Comparison of ENCODE assay signal across 14 cellular contexts in genomic region chr9:120914953-120915352, GRCh38. TPM values are rescaled to one million over a fixed set of nuclear protein-coding genes. Genes with fewer than 3 reads are reported as not detected.
DNase-seq lines count a peak whose midpoint lies in the region; ATAC-seq, FAIRE-seq and TF ChIP-seq lines count a peak whose summit lies in the region.
"Had no signal": no experiment of that assay in that cellular context is flagged by ENCODE, and none has a peak within 500 bp of the region (broad histone marks: within the 10 kb centered on the region; RNA-seq: fewer than 3 reads in every experiment).

No MANE protein-coding gene starts in this region.

- DNase-seq in CD4-positive, CD25-positive, alpha-beta regulatory T cell: no peak
- DNase-seq in GM12891 (ENCODE audit: insufficient read length, low spot score) (no peak), GM19240 (ENCODE audit: insufficient read length, low spot score) (no peak), activated gamma-delta T cell treated with Interleukin-2 at 50 U/mL for 16 hours (no peak)
- no peak for DNase-seq in activated T-helper 2 cell treated with anti-CD3 and anti-CD28 coated beads, Interferon-gamma antibody, Interleukin-2, Interleukin-4, amounts not matched to agents 10 μg/mL and 5 μg/mL and 100 μg/mL, durations not matched to agents 14 hours and 24 hours and 36 hours (ENCODE audit: low spot score)
- DNase-seq: brain microvascular endothelial cell, GDM1, NCI-H748 treated with DMSO at 0.1 percent for 48 hours had no signal

- peaks cover 80% of the 10 kb centered on the region for H3K36me3 ChIP-seq in CD4-positive, CD25-positive, alpha-beta regulatory T cell (ENCODE audit: control insufficient read depth, insufficient read depth, low read length)
- H3K36me3 ChIP-seq: brain microvascular endothelial cell had no signal

- peaks cover 22 to 96% (median 64%) of the 10 kb centered on the region in 4 donors for H3K4me1 Mint-ChIP-seq in CD4-positive, CD25-positive, alpha-beta regulatory T cell
- H3K4me1 Mint-ChIP-seq in activated T-helper 2 cell treated with anti-CD3 and anti-CD28 coated beads, Interferon-gamma antibody, Interleukin-2, Interleukin-4, amounts not matched to agents 10 μg/mL and 5 μg/mL and 100 μg/mL, durations not matched to agents 14 hours and 24 hours and 36 hours (ENCODE audit: low read depth): peaks cover 78% of the 10 kb centered on the region

- H3K4me1 ChIP-seq in CD4-positive, CD25-positive, alpha-beta regulatory T cell (ENCODE audit: control insufficient read depth, insufficient read depth, low read length, poor library complexity, severe bottlenecking): peaks cover 95% of the 10 kb centered on the region

- TF ChIP-seq POLR2A in GM12891 (IDR thresholded peaks at IDR 0.05; ENCODE audit: low read depth, low read length): no peak

- peak overlapping the region; percentile 99 for H3K27ac ChIP-seq in CD4-positive, CD25-positive, alpha-beta regulatory T cell (ENCODE audit: insufficient read depth, low read length, poor library complexity, severe bottlenecking)
- H3K27ac ChIP-seq in layer of hippocampus (ENCODE audit: low read depth, low read length): peak overlapping the region; percentile 95
- H3K27ac ChIP-seq: BLaER1, brain microvascular endothelial cell had no signal

- H3K27me3 ChIP-seq in CD4-positive, CD25-positive, alpha-beta regulatory T cell (ENCODE audit: control insufficient read depth, insufficient read depth, low read length): no peaks in the 10 kb centered on the region
- no peaks in the 10 kb centered on the region for H3K27me3 ChIP-seq in layer of hippocampus (ENCODE audit: control insufficient read depth, insufficient read depth, low read length)
- H3K27me3 ChIP-seq: BLaER1, brain microvascular endothelial cell had no signal

- no peak for ATAC-seq in CD4-positive, CD25-positive, alpha-beta regulatory T cell (ENCODE audit: low read depth in 2 of 2)
- no peak for ATAC-seq in HG02623 (IDR thresholded peaks at IDR 0.05; ENCODE audit: unreplicated experiment)
- ATAC-seq in GM21526 (IDR thresholded peaks at IDR 0.05; ENCODE audit: low FRiP score, unreplicated experiment): no peak

- H3K4me3 Mint-ChIP-seq in CD4-positive, CD25-positive, alpha-beta regulatory T cell: peak overlapping the region in 2 of 4 donors; percentile 33 to 83
- H3K4me3 Mint-ChIP-seq in activated T-helper 2 cell treated with anti-CD3 and anti-CD28 coated beads, Interferon-gamma antibody, Interleukin-2, Interleukin-4, amounts not matched to agents 10 μg/mL and 5 μg/mL and 100 μg/mL, durations not matched to agents 14 hours and 24 hours and 36 hours (ENCODE audit: low read depth): no peak overlapping the region

- peaks cover 74% of the 10 kb centered on the region for H3K36me3 Mint-ChIP-seq in CD4-positive, CD25-positive, alpha-beta regulatory T cell
- H3K36me3 Mint-ChIP-seq in activated T-helper 2 cell treated with anti-CD3 and anti-CD28 coated beads, Interferon-gamma antibody, Interleukin-2, Interleukin-4, amounts not matched to agents 10 μg/mL and 5 μg/mL and 100 μg/mL, durations not matched to agents 14 hours and 24 hours and 36 hours (ENCODE audit: low read depth): peaks cover 96% of the 10 kb centered on the region

- peak overlapping the region; percentile 32 to 97 (median 89) for H3K27ac Mint-ChIP-seq in CD4-positive, CD25-positive, alpha-beta regulatory T cell
- peak overlapping the region; percentile 58 for H3K27ac Mint-ChIP-seq in activated T-helper 2 cell treated with anti-CD3 and anti-CD28 coated beads, Interferon-gamma antibody, Interleukin-2, Interleukin-4, amounts not matched to agents 10 μg/mL and 5 μg/mL and 100 μg/mL, durations not matched to agents 14 hours and 24 hours and 36 hours

- no peaks in the 10 kb centered on the region for H3K9me3 Mint-ChIP-seq in CD4-positive, CD25-positive, alpha-beta regulatory T cell
- no peaks in the 10 kb centered on the region for H3K9me3 Mint-ChIP-seq in activated T-helper 2 cell treated with anti-CD3 and anti-CD28 coated beads, Interferon-gamma antibody, Interleukin-2, Interleukin-4, amounts not matched to agents 10 μg/mL and 5 μg/mL and 100 μg/mL, durations not matched to agents 14 hours and 24 hours and 36 hours

- peak overlapping the region; percentile 96 for H3K4me3 ChIP-seq in CD4-positive, CD25-positive, alpha-beta regulatory T cell (ENCODE audit: low read depth, low read length)
- H3K4me3 ChIP-seq: BLaER1 had no signal

- peak; percentile 5 for FAIRE-seq in GM12891 (lab: Jason Lieb, UNC)
- FAIRE-seq: H1, TTC549 had no signal

- H3K27me3 Mint-ChIP-seq in CD4-positive, CD25-positive, alpha-beta regulatory T cell: no peaks in the 10 kb centered on the region
- no peaks in the 10 kb centered on the region for H3K27me3 Mint-ChIP-seq in activated T-helper 2 cell treated with anti-CD3 and anti-CD28 coated beads, Interferon-gamma antibody, Interleukin-2, Interleukin-4, amounts not matched to agents 10 μg/mL and 5 μg/mL and 100 μg/mL, durations not matched to agents 14 hours and 24 hours and 36 hours (ENCODE audit: low read depth)

- intact Hi-C loops in activated T-helper 2 cell treated with anti-CD3 and anti-CD28 coated beads, Interferon-gamma antibody, Interleukin-2, Interleukin-4, amounts not matched to agents 10 μg/mL and 5 μg/mL and 100 μg/mL, durations not matched to agents 14 hours and 24 hours and 36 hours (cut with micrococcal nuclease): no loop called here

- no peaks in the 10 kb centered on the region for H3K9me3 ChIP-seq in CD4-positive, CD25-positive, alpha-beta regulatory T cell (ENCODE audit: control insufficient read depth in 2 of 2, low read length in 2 of 2)
- H3K9me3 ChIP-seq: BLaER1 had no signal

TF ChIP-seq in GM12891, 5 proteins besides CTCF, POLR2A, EP300 and RAD21:
- TF ChIP-seq TAF1 (IDR thresholded peaks at IDR 0.05; ENCODE audit: low read depth, low read length): no peak
- no peak for TF ChIP-seq POU2F2 (IDR thresholded peaks at IDR 0.05; ENCODE audit: low read depth, low read length)
- no peak for TF ChIP-seq POLR2AphosphoS5 (IDR thresholded peaks at IDR 0.05; ENCODE audit: low read depth, low read length)
- no peak for TF ChIP-seq PAX5 (IDR thresholded peaks at IDR 0.05; ENCODE audit: insufficient read depth, low read length, severe bottlenecking)
- no peak for TF ChIP-seq SPI1 (IDR thresholded peaks at IDR 0.05; ENCODE audit: low read depth, low read length)

RNA-seq across cellular contexts. Expression of gene TRAF1, which starts 11.6 kb away (rescaled TPM):
- total RNA-seq in CD4-positive, CD25-positive, alpha-beta regulatory T cell: 167 TPM
- 10 to 100 TPM; 13.5 to 18.7 (median 16.5) TPM for polyA plus RNA-seq in CD4-positive, CD25-positive, alpha-beta regulatory T cell
- 107 TPM for polyA plus RNA-seq in GM12891 (2012; ENCODE audit: low read depth, missing spikeins)
- 164 TPM in 2 replicates for total RNA-seq in activated T-helper 2 cell treated with anti-CD3 and anti-CD28 coated beads, Interferon-gamma antibody, Interleukin-2, Interleukin-4, amounts not matched to agents 10 μg/mL and 5 μg/mL and 100 μg/mL, durations not matched to agents 14 hours and 24 hours and 36 hours

RNA-seq across cellular contexts. Expression of gene PHF19, which starts 38.0 kb away (rescaled TPM):
- total RNA-seq in CD4-positive, CD25-positive, alpha-beta regulatory T cell: 149 TPM
- polyA plus RNA-seq in CD4-positive, CD25-positive, alpha-beta regulatory T cell: 10 to 100 TPM; 21.4 to 43.2 (median 31.9) TPM
- polyA plus RNA-seq in GM12891 (2012; ENCODE audit: low read depth, missing spikeins): 65.4 TPM
- total RNA-seq in activated T-helper 2 cell treated with anti-CD3 and anti-CD28 coated beads, Interferon-gamma antibody, Interleukin-2, Interleukin-4, amounts not matched to agents 10 μg/mL and 5 μg/mL and 100 μg/mL, durations not matched to agents 14 hours and 24 hours and 36 hours: 167 and 170 TPM in 2 replicates
